In genomic region chr13:85040176-85040660, GRCh38 we compare ENCODE assay signal across 18 cellular contexts.
DNase-seq lines count a peak whose midpoint lies in the region; ATAC-seq and TF ChIP-seq lines count a peak whose summit lies in the region.
"Had no signal": no experiment of that assay in that cellular context is flagged by ENCODE, and none has a peak within 500 bp of the region (broad histone marks: within the 10 kb centered on the region; RNA-seq: fewer than 3 reads in every experiment).

No MANE protein-coding gene starts in this region.

- H3K4me3 ChIP-seq in SK-N-MC: peak overlapping the region; percentile 44; the same call in 1 of the 2 replicates
- no peak overlapping the region for H3K4me3 ChIP-seq in left lung

- no peak for TF ChIP-seq CTCF in CD14-positive monocyte (IDR thresholded peaks at IDR 0.05)
- no peak for TF ChIP-seq CTCF in left lung (IDR thresholded peaks at IDR 0.05)
- TF ChIP-seq CTCF in GM13977 (IDR thresholded peaks at IDR 0.05; ENCODE audit: extremely low read depth, insufficient read depth, missing control alignments): no peak

- H3K36me3 ChIP-seq in SK-N-MC (ENCODE audit: insufficient read depth, low read length) (no peaks in the 10 kb centered on the region), left lung (no peaks in the 10 kb centered on the region)

- POLR2A ChIA-PET in activated CD4-positive, alpha-beta memory T cell treated with anti-CD3 and anti-CD28 coated beads for 36 hours (lab: Charles Lee): no interaction called here

- H3K4me1 Mint-ChIP-seq in activated CD4-positive, alpha-beta memory T cell treated with anti-CD3 and anti-CD28 coated beads for 36 hours (ENCODE audit: low read depth): no peaks in the 10 kb centered on the region
- H3K4me1 Mint-ChIP-seq in CD14-positive monocyte: no peaks in the 10 kb centered on the region

- ATAC-seq in left lung: no peak

- DNase-seq in NCI-H82 (lab: John Stamatoyannopoulos, UW) (peak; percentile 30), NCI-H82 treated with DMSO at 0.1 percent for 48 hours (lab: John Stamatoyannopoulos, UW; ENCODE audit: unreplicated experiment) (no peak), NCI-H345 treated with DMSO at 0.1 percent for 48 hours (lab: John Stamatoyannopoulos, UW; ENCODE audit: unreplicated experiment) (peak; percentile 85), SK-N-MC (ENCODE audit: low read depth, low spot score) (peak; percentile 20), CD14-positive monocyte (ENCODE audit: low spot score) (no peak), left lung (no peak), GM13977 (ENCODE audit: low spot score) (no peak)
- DNase-seq in activated CD4-positive, alpha-beta memory T cell treated with anti-CD3 and anti-CD28 coated beads for 36 hours: no peak
- DNase-seq: C1 segment of cervical spinal cord, GF-D8, HFFc6, NCI-H1092, NCI-H2029, NCI-H446, RPMI8226, SIG-M5, T-helper 2 cell had no signal

- H3K4me3 Mint-ChIP-seq in activated CD4-positive, alpha-beta memory T cell treated with anti-CD3 and anti-CD28 coated beads for 36 hours: no peak overlapping the region
- H3K4me3 Mint-ChIP-seq in CD14-positive monocyte: no peak overlapping the region
- H3K4me3 Mint-ChIP-seq: HFFc6 had no signal

- H3K27me3 ChIP-seq in left lung: no peaks in the 10 kb centered on the region

- H3K9me3 Mint-ChIP-seq in activated CD4-positive, alpha-beta memory T cell treated with anti-CD3 and anti-CD28 coated beads for 36 hours: peaks cover 2% of the 10 kb centered on the region
- H3K9me3 Mint-ChIP-seq in CD14-positive monocyte: peaks cover 0 to 12% (median 7%) of the 10 kb centered on the region in 7 donors
- H3K9me3 Mint-ChIP-seq: HFFc6 had no signal

- no peaks in the 10 kb centered on the region for H3K9me3 ChIP-seq in SK-N-MC (ENCODE audit: low read depth, low read length)
- peaks cover 0 to 3% of the 10 kb centered on the region in 2 donors for H3K9me3 ChIP-seq in left lung

- in situ Hi-C loops in GM13977 (cut with MboI; ENCODE audit: low pct_unique_long_range_greater_than_20kb, low sequenced_read_pairs, unreplicated experiment): no loop called here

- no peaks in the 10 kb centered on the region for H3K4me1 ChIP-seq in left lung

- H3K9ac ChIP-seq in SK-N-MC (ENCODE audit: insufficient read length): no peak overlapping the region
- H3K9ac ChIP-seq: KMS-11 had no signal

- H3K27ac ChIP-seq in SK-N-MC: peak overlapping the region; percentile 17; the same call in 1 of the 2 replicates
- no peak overlapping the region for H3K27ac ChIP-seq in left lung
- H3K27ac ChIP-seq: KMS-11 had no signal

- CTCF ChIA-PET in activated CD4-positive, alpha-beta memory T cell treated with anti-CD3 and anti-CD28 coated beads for 36 hours (lab: Charles Lee): no interaction called here

- no peaks in the 10 kb centered on the region for H3K27me3 Mint-ChIP-seq in activated CD4-positive, alpha-beta memory T cell treated with anti-CD3 and anti-CD28 coated beads for 36 hours
- peaks cover 0 to 1% (median 0%) of the 10 kb centered on the region in 3 donors for H3K27me3 Mint-ChIP-seq in CD14-positive monocyte (ENCODE audit: low read depth in 3 of 3)

- intact Hi-C loops in activated CD4-positive, alpha-beta memory T cell treated with anti-CD3 and anti-CD28 coated beads for 36 hours (cut with micrococcal nuclease): no loop called here
- intact Hi-C loops in CD14-positive monocyte (cut with micrococcal nuclease) (no loop called here), left lung (cut with DNase I) (no loop called here)

- H3K27ac Mint-ChIP-seq in activated CD4-positive, alpha-beta memory T cell treated with anti-CD3 and anti-CD28 coated beads for 36 hours: no peak overlapping the region
- no peak overlapping the region for H3K27ac Mint-ChIP-seq in CD14-positive monocyte
- H3K27ac Mint-ChIP-seq: HFFc6 had no signal

- H3K36me3 Mint-ChIP-seq in activated CD4-positive, alpha-beta memory T cell treated with anti-CD3 and anti-CD28 coated beads for 36 hours: no peaks in the 10 kb centered on the region
- H3K36me3 Mint-ChIP-seq in CD14-positive monocyte: no peaks in the 10 kb centered on the region

Comparison
In these comparisons a context has a peak if more than half of its experiments do, and no peak if none do; other contexts are left out.
1. DNase-seq: peak in NCI-H82 (single experiment), NCI-H345 treated with DMSO at 0.1 percent for 48 hours (single experiment) and SK-N-MC (single experiment); none in NCI-H82 treated with DMSO at 0.1 percent for 48 hours (single experiment), activated CD4-positive, alpha-beta memory T cell treated with anti-CD3 and anti-CD28 coated beads for 36 hours (single experiment), CD14-positive monocyte (single experiment), left lung (0 of 2) and GM13977 (single experiment).